In the genomic region with DNA sequence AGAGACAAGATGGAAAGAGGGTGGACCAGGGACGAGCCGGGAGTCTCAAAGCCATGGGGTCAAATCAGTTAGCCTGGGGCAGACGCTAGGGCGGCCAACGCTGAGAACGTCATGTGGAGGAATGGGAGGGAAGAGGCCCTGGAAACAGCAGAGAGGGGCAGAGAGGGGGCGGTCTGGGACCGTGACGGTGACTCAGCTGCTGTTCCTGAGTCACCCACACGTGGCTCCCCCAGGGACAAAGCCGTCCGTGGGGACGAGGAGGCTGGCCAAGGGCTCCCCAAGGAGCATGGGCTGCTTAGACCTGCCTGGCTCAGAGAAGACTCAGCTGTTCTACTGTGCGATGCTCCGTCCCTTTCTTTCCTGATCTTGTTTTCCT, we compare ENCODE assay signal across 23 cellular contexts.
DNase-seq lines count a peak whose midpoint lies in the region; ATAC-seq and TF ChIP-seq lines count a peak whose summit lies in the region.
"Had no signal": no experiment of that assay in that cellular context is flagged by ENCODE, and none has a peak within 500 bp of the region (broad histone marks: within the 10 kb centered on the region; RNA-seq: fewer than 3 reads in every experiment).

No MANE protein-coding gene starts in this region.

- no peaks in the 10 kb centered on the region for H4K20me1 ChIP-seq in neural progenitor cell (ENCODE audit: low read depth)

- H3F3A ChIP-seq in neural progenitor cell (ENCODE audit: low read depth): no peaks in the 10 kb centered on the region

- H2AFZ ChIP-seq in neural progenitor cell (replicated peaks): no peak overlapping the region

- TF ChIP-seq CTCF in neural progenitor cell (IDR thresholded peaks at IDR 0.05): no peak

- H3K4me3 ChIP-seq in adipocyte (ENCODE audit: low read length): no peak overlapping the region
- H3K4me3 ChIP-seq in neural progenitor cell: no peak overlapping the region
- H3K4me3 ChIP-seq: breast epithelium, MG63, SK-N-MC had no signal

- no peak overlapping the region for H3K27ac ChIP-seq in neural progenitor cell
- H3K27ac ChIP-seq: breast epithelium, SK-N-MC had no signal

- peaks cover 7% of the 10 kb centered on the region for H3K27me3 Mint-ChIP-seq in neural progenitor cell (ENCODE audit: insufficient read depth, low read depth)
- H3K27me3 Mint-ChIP-seq: CD4-positive, CD25-positive, alpha-beta regulatory T cell had no signal

- peak overlapping the region; percentile 78 for H3K27ac Mint-ChIP-seq in neural progenitor cell
- H3K27ac Mint-ChIP-seq: activated T-cell treated with anti-CD3 and anti-CD28 coated beads, Interleukin-2, amount 50 U/mL, for 72 hours; naive thymus-derived CD8-positive, alpha-beta T cell; type B pancreatic cell had no signal

- H3K36me3 ChIP-seq in adipocyte (ENCODE audit: control insufficient read depth, insufficient read depth, low read length, severe bottlenecking) (no peaks in the 10 kb centered on the region), neural progenitor cell (no peaks in the 10 kb centered on the region)
- H3K36me3 ChIP-seq: breast epithelium, MG63 had no signal

- peaks cover 13% of the 10 kb centered on the region for H3K9me3 Mint-ChIP-seq in neural progenitor cell
- H3K9me3 Mint-ChIP-seq: activated naive CD4-positive, alpha-beta T cell treated with anti-CD3 and anti-CD28 coated beads, Interleukin-2, amount 50 U/mL, for 72 hours; CD4-positive, CD25-positive, alpha-beta regulatory T cell; naive thymus-derived CD8-positive, alpha-beta T cell; stimulated activated naive CD8-positive, alpha-beta T cell treated with anti-CD3 and anti-CD28 coated beads, Interleukin-15, amount 100 ng/mL, for 72 hours; type B pancreatic cell had no signal

- no peaks in the 10 kb centered on the region for H3K79me2 ChIP-seq in neural progenitor cell (ENCODE audit: low read depth)

- ATAC-seq in HG03520 (IDR thresholded peaks at IDR 0.05; ENCODE audit: unreplicated experiment): no peak
- ATAC-seq: activated CD4-positive, CD25-positive, alpha-beta regulatory T cell treated with anti-CD3 and anti-CD28 coated beads, Interleukin-2, amount 50 U/mL, for 24 hours; activated naive CD4-positive, alpha-beta T cell treated with anti-CD3 and anti-CD28 coated beads, Interleukin-2, amount 50 U/mL, for 72 hours; activated T-cell treated with anti-CD3 and anti-CD28 coated beads, Interleukin-2, amount 50 U/mL, for 72 hours; HepG2; naive thymus-derived CD8-positive, alpha-beta T cell; PC-3; stimulated activated naive CD8-positive, alpha-beta T cell treated with anti-CD3 and anti-CD28 coated beads, Interleukin-15, amount 100 ng/mL, for 72 hours had no signal

- H3K27me3 ChIP-seq in adipocyte (replicated peaks; ENCODE audit: control insufficient read depth, insufficient read depth, low read length): no peaks in the 10 kb centered on the region
- no peaks in the 10 kb centered on the region for H3K27me3 ChIP-seq in neural progenitor cell
- H3K27me3 ChIP-seq: MG63 had no signal

- peaks cover 9% of the 10 kb centered on the region for H3K4me1 Mint-ChIP-seq in neural progenitor cell
- H3K4me1 Mint-ChIP-seq: CD4-positive, CD25-positive, alpha-beta regulatory T cell; naive thymus-derived CD8-positive, alpha-beta T cell; stimulated activated naive CD8-positive, alpha-beta T cell treated with anti-CD3 and anti-CD28 coated beads, Interleukin-15, amount 100 ng/mL, for 72 hours had no signal

- H3K36me3 Mint-ChIP-seq in neural progenitor cell: no peaks in the 10 kb centered on the region
- H3K36me3 Mint-ChIP-seq: activated naive CD4-positive, alpha-beta T cell treated with anti-CD3 and anti-CD28 coated beads, Interleukin-2, amount 50 U/mL, for 72 hours; CD4-positive, CD25-positive, alpha-beta regulatory T cell; naive thymus-derived CD8-positive, alpha-beta T cell; type B pancreatic cell had no signal

- H3K4me3 Mint-ChIP-seq in neural progenitor cell: peak overlapping the region; percentile 22
- H3K4me3 Mint-ChIP-seq: activated T-cell treated with anti-CD3 and anti-CD28 coated beads, Interleukin-2, amount 50 U/mL, for 72 hours; CD4-positive, CD25-positive, alpha-beta regulatory T cell; stimulated activated naive CD8-positive, alpha-beta T cell treated with anti-CD3 and anti-CD28 coated beads, Interleukin-15, amount 100 ng/mL, for 72 hours; type B pancreatic cell had no signal

- H3K4me1 ChIP-seq in adipocyte (ENCODE audit: control insufficient read depth, insufficient read depth, low read length) (peaks cover 13% of the 10 kb centered on the region), neural progenitor cell (no peaks in the 10 kb centered on the region)
- H3K4me1 ChIP-seq: breast epithelium had no signal

- H3K9me3 ChIP-seq in adipocyte (ENCODE audit: control insufficient read depth, low read length) (peaks cover 10% of the 10 kb centered on the region), neural progenitor cell (ENCODE audit: low read depth) (no peaks in the 10 kb centered on the region)
- H3K9me3 ChIP-seq: breast epithelium, MG63 had no signal

- DNase-seq in A172 (ENCODE audit: low spot score): peak; percentile 57
- DNase-seq in H4 (ENCODE audit: low spot score): peak; percentile 39
- peak; percentile 13 for DNase-seq in adipocyte (ENCODE audit: low read depth)
- DNase-seq in neural progenitor cell (ENCODE audit: low spot score): no peak
- DNase-seq in NK-92 treated with Interleukin-12 subunit alpha and Interleukin-12 subunit beta, amount 100 ng/mL, for 24 hours (lab: John Stamatoyannopoulos, UW): no peak
- DNase-seq in NCI-H82 treated with DMSO at 0.1 percent for 48 hours (lab: John Stamatoyannopoulos, UW; ENCODE audit: unreplicated experiment): no peak
- DNase-seq in NCI-H2171 (lab: John Stamatoyannopoulos, UW): no peak
- DNase-seq: activated T-cell treated with anti-CD3 and anti-CD28 coated beads, Interleukin-2, amount 50 U/mL, for 72 hours; CD4-positive, CD25-positive, alpha-beta regulatory T cell; MG63; NCI-H146; NCI-H774; PC-3; stimulated activated CD4-positive, alpha-beta T cell treated with anti-CD3 and anti-CD28 coated beads, Interleukin-2, amount 100 ng/mL, for 48 hours; stimulated activated naive CD8-positive, alpha-beta T cell treated with anti-CD3 and anti-CD28 coated beads, Interleukin-15, amount 100 ng/mL, for 72 hours had no signal

- no peak overlapping the region for H3K4me2 ChIP-seq in neural progenitor cell

- H3K9ac ChIP-seq in adipocyte (ENCODE audit: low read length) (no peak overlapping the region), neural progenitor cell (no peak overlapping the region)

Comparison
In these comparisons a context has a peak if more than half of its experiments do, and no peak if none do; other contexts are left out.
1. DNase-seq: peak in A172 (single experiment), H4 (single experiment) and adipocyte (single experiment); none in neural progenitor cell (single experiment), NK-92 treated with Interleukin-12 subunit alpha and Interleukin-12 subunit beta, amount 100 ng/mL, for 24 hours (single experiment), NCI-H82 treated with DMSO at 0.1 percent for 48 hours (single experiment) and NCI-H2171 (single experiment).